Comparison of ENCODE assay signal across 28 cellular contexts in genomic region chrX:118540342-118540741, GRCh38. TPM values are rescaled to one million over a fixed set of nuclear protein-coding genes. Genes with fewer than 3 reads are reported as not detected.
DNase-seq lines count a peak whose midpoint lies in the region; ATAC-seq, FAIRE-seq and TF ChIP-seq lines count a peak whose summit lies in the region.
"Had no signal": no experiment of that assay in that cellular context is flagged by ENCODE, and none has a peak within 500 bp of the region (broad histone marks: within the 10 kb centered on the region; RNA-seq: fewer than 3 reads in every experiment).

No MANE protein-coding gene starts in this region.

- H3K79me2 ChIP-seq in astrocyte (ENCODE audit: insufficient read depth, low read length) (no peaks in the 10 kb centered on the region), PC-9 (ENCODE audit: low read depth) (no peaks in the 10 kb centered on the region)

- H4K20me1 ChIP-seq in astrocyte (ENCODE audit: insufficient read depth, low read length) (no peaks in the 10 kb centered on the region), PC-9 (ENCODE audit: insufficient read depth) (no peaks in the 10 kb centered on the region)
- H4K20me1 ChIP-seq: BLaER1 had no signal

- ATAC-seq in activated T-cell treated with anti-CD3 and anti-CD28 coated beads, Interleukin-2, amount 50 U/mL, for 72 hours (replicated peaks in 1 of 2): no peak
- ATAC-seq: GM12878 had no signal

- intact Hi-C loops in PC-9 (cut with micrococcal nuclease; ENCODE audit: unreplicated experiment): loop anchor here (10.0 kb wide), 1 partner anchor 86 kb away; no protein-coding TSS in a partner anchor

- no peaks in the 10 kb centered on the region for H3K9me2 ChIP-seq in PC-9 (ENCODE audit: insufficient read depth)

- DNase-seq in activated T-cell treated with anti-CD3 and anti-CD28 coated beads, Interleukin-2, amount 50 U/mL, for 72 hours: no peak
- DNase-seq in activated T-cell treated with anti-CD3 and anti-CD28 coated beads for 4 hours (no peak), astrocyte (ENCODE audit: low read depth) (no peak), PC-9 (no peak), NCI-H1694 (lab: John Stamatoyannopoulos, UW) (no peak)
- DNase-seq in activated naive CD8-positive, alpha-beta T cell treated with anti-CD3 and anti-CD28 coated beads for 36 hours: no peak
- DNase-seq: ACHN; BE2C; C1 segment of cervical spinal cord; CD4-positive, alpha-beta memory T cell; CD4-positive, CD25-positive, alpha-beta regulatory T cell; CD8-positive, alpha-beta memory T cell; COR-L47; DMS 273 treated with DMSO at 0.1 percent for 48 hours; DMS153; DMS53; DMS79; DND-41; EL; GDM1 had no signal

- POLR2A ChIA-PET in HEK293 (lab: Yijun Ruan, JAX) (no interaction called here), PC-9 (lab: Charles Lee; ENCODE audit: unreplicated experiment) (interaction anchor here (0.7 kb wide), 1 partner anchor 65 kb away, joined by 10 read pairs; no protein-coding TSS in a partner anchor)

- H3K27ac Mint-ChIP-seq in activated T-cell treated with anti-CD3 and anti-CD28 coated beads, Interleukin-2, amount 50 U/mL, for 72 hours: peak overlapping the region; percentile 33
- H3K27ac Mint-ChIP-seq in activated naive CD8-positive, alpha-beta T cell: peak overlapping the region; percentile 16
- no peak overlapping the region for H3K27ac Mint-ChIP-seq in activated naive CD8-positive, alpha-beta T cell treated with anti-CD3 and anti-CD28 coated beads for 36 hours
- no peak overlapping the region for H3K27ac Mint-ChIP-seq in astrocyte (ENCODE audit: unreplicated experiment)
- H3K27ac Mint-ChIP-seq: CD4-positive, CD25-positive, alpha-beta regulatory T cell had no signal

- H3K4me3 ChIP-seq in HEK293 (ENCODE audit: low read depth, low read length) (no peak overlapping the region), astrocyte (ENCODE audit: insufficient read depth, low read depth, low read length) (no peak overlapping the region), PC-9 (no peak overlapping the region)
- H3K4me3 ChIP-seq: BLaER1, GM12878 had no signal

- no peaks in the 10 kb centered on the region for H3K36me3 ChIP-seq in HEK293 (ENCODE audit: control insufficient read depth in 2 of 2, insufficient read depth in 1 of 2, low read length in 2 of 2)
- no peaks in the 10 kb centered on the region for H3K36me3 ChIP-seq in astrocyte (ENCODE audit: insufficient read depth, low read length)
- H3K36me3 ChIP-seq in PC-9 (ENCODE audit: low read depth): no peaks in the 10 kb centered on the region
- H3K36me3 ChIP-seq: BE2C had no signal

- H3K4me1 ChIP-seq in HEK293 (ENCODE audit: control insufficient read depth, insufficient read depth, low read length) (0 out of 2 replicates have a peak, but pooled peaks cover 3% of the 10 kb centered on the region), astrocyte (ENCODE audit: insufficient read depth, low read length) (peaks cover 7% of the 10 kb centered on the region), PC-9 (replicated peaks; ENCODE audit: insufficient read depth) (peaks cover 11% of the 10 kb centered on the region)
- H3K4me1 ChIP-seq: BE2C had no signal

- H3K27ac ChIP-seq in HEK293 (ENCODE audit: extremely low read depth, low read depth, low read length) (no peak overlapping the region), astrocyte (ENCODE audit: low read depth, low read length) (no peak overlapping the region), PC-9 (no peak overlapping the region)
- H3K27ac ChIP-seq: 22Rv1, BLaER1 had no signal

- H3K4me2 ChIP-seq in astrocyte (ENCODE audit: low read length) (no peak overlapping the region), PC-9 (no peak overlapping the region)

- H3K4me3 Mint-ChIP-seq in activated T-cell treated with anti-CD3 and anti-CD28 coated beads, Interleukin-2, amount 50 U/mL, for 72 hours: peak overlapping the region in 1 of 2 donors; percentile 20
- no peak overlapping the region for H3K4me3 Mint-ChIP-seq in activated naive CD8-positive, alpha-beta T cell
- no peak overlapping the region for H3K4me3 Mint-ChIP-seq in activated naive CD8-positive, alpha-beta T cell treated with anti-CD3 and anti-CD28 coated beads for 36 hours
- no peak overlapping the region for H3K4me3 Mint-ChIP-seq in astrocyte (ENCODE audit: unreplicated experiment)
- H3K4me3 Mint-ChIP-seq: CD14-positive monocyte; CD4-positive, alpha-beta memory T cell; CD4-positive, CD25-positive, alpha-beta regulatory T cell had no signal

- H3K9me3 Mint-ChIP-seq in activated T-cell treated with anti-CD3 and anti-CD28 coated beads, Interleukin-2, amount 50 U/mL, for 72 hours: no peaks in the 10 kb centered on the region
- no peaks in the 10 kb centered on the region for H3K9me3 Mint-ChIP-seq in activated naive CD8-positive, alpha-beta T cell (ENCODE audit: low read depth)
- peaks cover 1% of the 10 kb centered on the region for H3K9me3 Mint-ChIP-seq in activated naive CD8-positive, alpha-beta T cell treated with anti-CD3 and anti-CD28 coated beads for 36 hours
- no peaks in the 10 kb centered on the region for H3K9me3 Mint-ChIP-seq in astrocyte (ENCODE audit: unreplicated experiment)
- H3K9me3 Mint-ChIP-seq: CD14-positive monocyte; CD4-positive, alpha-beta memory T cell; CD8-positive, alpha-beta memory T cell had no signal

- FAIRE-seq in astrocyte (lab: Jason Lieb, UNC): peak; percentile 98
- FAIRE-seq: GM12878, GM12892, GM18507 had no signal

- CTCF ChIA-PET in HEK293 (lab: Yijun Ruan, JAX): no interaction called here
- CTCF ChIA-PET in PC-9 (lab: Charles Lee): interaction anchor here (0.6 kb wide), 1 partner anchor 134 kb away, joined by 9 read pairs; no protein-coding TSS in a partner anchor

- H2AFZ ChIP-seq in astrocyte (ENCODE audit: low read depth, low read length): no peak overlapping the region
- no peak overlapping the region for H2AFZ ChIP-seq in PC-9

- H3K9me3 ChIP-seq in HEK293 (ENCODE audit: control insufficient read depth, insufficient read depth, low read depth, low read length) (no peaks in the 10 kb centered on the region), astrocyte (ENCODE audit: insufficient read depth, low read depth, low read length) (no peaks in the 10 kb centered on the region), PC-9 (ENCODE audit: insufficient read depth, low read depth) (no peaks in the 10 kb centered on the region)
- H3K9me3 ChIP-seq: BE2C, BLaER1 had no signal

- no peak overlapping the region for H3K9ac ChIP-seq in astrocyte (ENCODE audit: low read length)
- H3K9ac ChIP-seq: BLaER1 had no signal

- no peaks in the 10 kb centered on the region for H3F3A ChIP-seq in PC-9 (ENCODE audit: insufficient read depth, low read depth)

- BruUV-seq in PC-9 (replicated peaks; lab: Mats Ljungman, UMichigan): no TSS peak

- H3K27me3 Mint-ChIP-seq in activated T-cell treated with anti-CD3 and anti-CD28 coated beads, Interleukin-2, amount 50 U/mL, for 72 hours (ENCODE audit: low read depth): peaks cover 5% of the 10 kb centered on the region
- H3K27me3 Mint-ChIP-seq in activated naive CD8-positive, alpha-beta T cell: no peaks in the 10 kb centered on the region
- H3K27me3 Mint-ChIP-seq in activated naive CD8-positive, alpha-beta T cell treated with anti-CD3 and anti-CD28 coated beads for 36 hours: no peaks in the 10 kb centered on the region
- no peaks in the 10 kb centered on the region for H3K27me3 Mint-ChIP-seq in astrocyte (ENCODE audit: low read depth, unreplicated experiment)
- H3K27me3 Mint-ChIP-seq: CD4-positive, alpha-beta memory T cell; CD4-positive, CD25-positive, alpha-beta regulatory T cell had no signal

- H3K27me3 ChIP-seq in astrocyte (ENCODE audit: insufficient read depth, low read length): no peaks in the 10 kb centered on the region
- no peaks in the 10 kb centered on the region for H3K27me3 ChIP-seq in PC-9 (ENCODE audit: insufficient read depth, low read depth)
- H3K27me3 ChIP-seq: BE2C, BLaER1 had no signal

- TF ChIP-seq CTCF in HEK293 (tag by site-specific recombination; IDR thresholded peaks at IDR 0.05) (no peak), astrocyte (IDR thresholded peaks at IDR 0.05; ENCODE audit: insufficient read depth, low read depth, low read length) (no peak), PC-9 (conservative IDR thresholded peaks at IDR 0.05) (no peak)

- peaks cover 2 to 3% of the 10 kb centered on the region in 2 donors for H3K36me3 Mint-ChIP-seq in activated T-cell treated with anti-CD3 and anti-CD28 coated beads, Interleukin-2, amount 50 U/mL, for 72 hours (ENCODE audit: insufficient read depth in 2 of 2)
- H3K36me3 Mint-ChIP-seq in activated naive CD8-positive, alpha-beta T cell: no peaks in the 10 kb centered on the region
- peaks cover 10% of the 10 kb centered on the region for H3K36me3 Mint-ChIP-seq in activated naive CD8-positive, alpha-beta T cell treated with anti-CD3 and anti-CD28 coated beads for 36 hours
- peaks cover 1% of the 10 kb centered on the region for H3K36me3 Mint-ChIP-seq in astrocyte (ENCODE audit: low read depth, unreplicated experiment)

- peaks cover 50% of the 10 kb centered on the region for H3K4me1 Mint-ChIP-seq in activated T-cell treated with anti-CD3 and anti-CD28 coated beads, Interleukin-2, amount 50 U/mL, for 72 hours (ENCODE audit: low read depth)
- H3K4me1 Mint-ChIP-seq in activated naive CD8-positive, alpha-beta T cell (ENCODE audit: low read depth): peaks cover 56% of the 10 kb centered on the region
- H3K4me1 Mint-ChIP-seq in activated naive CD8-positive, alpha-beta T cell treated with anti-CD3 and anti-CD28 coated beads for 36 hours: peaks cover 33% of the 10 kb centered on the region
- peaks cover 9% of the 10 kb centered on the region for H3K4me1 Mint-ChIP-seq in astrocyte (ENCODE audit: low read depth, unreplicated experiment)

TF ChIP-seq in HEK293, 187 proteins besides CTCF, POLR2A, EP300 and RAD21:
- TF ChIP-seq, protein P1, sequence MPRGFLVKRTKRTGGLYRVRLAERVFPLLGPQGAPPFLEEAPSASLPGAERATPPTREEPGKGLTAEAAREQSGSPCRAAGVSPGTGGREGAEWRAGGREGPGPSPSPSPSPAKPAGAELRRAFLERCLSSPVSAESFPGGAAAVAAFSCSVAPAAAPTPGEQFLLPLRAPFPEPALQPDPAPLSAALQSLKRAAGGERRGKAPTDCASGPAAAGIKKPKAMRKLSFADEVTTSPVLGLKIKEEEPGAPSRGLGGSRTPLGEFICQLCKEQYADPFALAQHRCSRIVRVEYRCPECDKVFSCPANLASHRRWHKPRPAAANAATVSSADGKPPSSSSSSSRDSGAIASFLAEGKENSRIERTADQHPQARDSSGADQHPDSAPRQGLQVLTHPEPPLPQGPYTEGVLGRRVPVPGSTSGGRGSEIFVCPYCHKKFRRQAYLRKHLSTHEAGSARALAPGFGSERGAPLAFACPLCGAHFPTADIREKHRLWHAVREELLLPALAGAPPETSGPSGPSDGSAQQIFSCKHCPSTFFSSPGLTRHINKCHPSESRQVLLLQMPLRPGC (tag by site-specific recombination; IDR thresholded peaks at IDR 0.05): no peak
- TF ChIP-seq ZBTB21 (tag by site-specific recombination; IDR thresholded peaks at IDR 0.05) (no peak), ZNF558 (tag by site-specific recombination; IDR thresholded peaks at IDR 0.05) (peak; percentile 95)
TF ChIP-seq in HEK293: peak in this region for 1.

RNA-seq across cellular contexts. Expression of gene DOCK11, which starts 44.7 kb away (rescaled TPM):
- 10 to 100 TPM; 65.2 to 71.0 TPM for total RNA-seq in activated T-cell treated with anti-CD3 and anti-CD28 coated beads, Interleukin-2, amount 50 U/mL, for 72 hours
- 10 to 100 TPM; 44.7 to 47.3 TPM for total RNA-seq in activated naive CD8-positive, alpha-beta T cell treated with anti-CD3 and anti-CD28 coated beads for 36 hours
- total RNA-seq in astrocyte (4.7 and 5.3 TPM in 2 replicates), PC-9 (2021) (9.0 and 11.1 TPM in 2 replicates)

Comparison
In these comparisons a context has a peak if more than half of its experiments do, and no peak if none do; other contexts are left out.
1. H3K27ac Mint-ChIP-seq: peak in activated T-cell treated with anti-CD3 and anti-CD28 coated beads, Interleukin-2, amount 50 U/mL, for 72 hours (single experiment) and activated naive CD8-positive, alpha-beta T cell (single experiment); none in activated naive CD8-positive, alpha-beta T cell treated with anti-CD3 and anti-CD28 coated beads for 36 hours (single experiment) and astrocyte (single experiment).